Comparison of ENCODE assay signal across 12 cellular contexts in genomic region chr4:71266090-71266794, GRCh38.
DNase-seq lines count a peak whose midpoint lies in the region; ATAC-seq, FAIRE-seq and TF ChIP-seq lines count a peak whose summit lies in the region.
"Had no signal": no experiment of that assay in that cellular context is flagged by ENCODE, and none has a peak within 500 bp of the region (broad histone marks: within the 10 kb centered on the region; RNA-seq: fewer than 3 reads in every experiment).

No MANE protein-coding gene starts in this region.

- H4K20me1 ChIP-seq in GM12878 (ENCODE audit: control insufficient read depth, insufficient read depth) (no peaks in the 10 kb centered on the region), mammary epithelial cell (ENCODE audit: insufficient read depth, low read length) (no peaks in the 10 kb centered on the region)

- POLR2A ChIA-PET in GM12878 (lab: Charles Lee), result no interaction called here

- TF ChIP-seq CTCF in GM12865 (IDR thresholded peaks at IDR 0.05; ENCODE audit: insufficient read depth, low read depth, low read length, missing control alignments), result no peak
- no peak for TF ChIP-seq CTCF in GM12878 (IDR thresholded peaks at IDR 0.05 in 2 of 3, conservative IDR thresholded peaks at IDR 0.05 in 1 of 3; ENCODE audit: control insufficient read depth in 2 of 3, extremely low read depth in 1 of 3, insufficient read depth in 1 of 3, low read depth in 3 of 3, low read length in 3 of 3)
- TF ChIP-seq CTCF in mammary epithelial cell (conservative IDR thresholded peaks at IDR 0.05 in 1 of 2, IDR thresholded peaks at IDR 0.05 in 1 of 2; ENCODE audit: extremely low read depth in 1 of 2, insufficient read depth in 1 of 2, low read depth in 1 of 2, low read length in 2 of 2), result no peak

- dilution Hi-C loops in mammary epithelial cell (cut with HindIII; ENCODE audit: low sequenced_read_pairs), result loop anchor here (5.0 kb wide), 1 partner anchor 41 kb away; no protein-coding TSS in a partner anchor

- no peaks in the 10 kb centered on the region for H3K79me2 ChIP-seq in GM12878 (ENCODE audit: control insufficient read depth, insufficient read depth, low read length)
- no peaks in the 10 kb centered on the region for H3K79me2 ChIP-seq in mammary epithelial cell (ENCODE audit: insufficient read depth, low read length)

- in situ Hi-C loops in GM12878 (cut with MboI), result no loop called here
- in situ Hi-C loops in mammary epithelial cell (cut with MboI; ENCODE audit: low sequenced_read_pairs in 2 of 2), result no loop called here

- peak; percentile 35 for DNase-seq in GM12865 (ENCODE audit: low read depth)
- DNase-seq in GM12878 (ENCODE audit: low read depth, low spot score), result peak; percentile 21
- DNase-seq in non-pigmented ciliary epithelial cell (ENCODE audit: low read depth), result peak; percentile 58
- no peak for DNase-seq in T-helper 9 cell
- no peak for DNase-seq in left colon
- DNase-seq in mammary epithelial cell, result no peak
- no peak for DNase-seq in NCI-H2227 treated with DMSO at 0.1 percent for 48 hours (lab: John Stamatoyannopoulos, UW)
- DNase-seq: DMS153, NCI-H187, small intestine, stomach had no signal

- no TSS peak for BruUV-seq in GM12878 (replicated peaks; lab: Mats Ljungman, UMichigan)
- BruUV-seq in mammary epithelial cell (replicated peaks; lab: Mats Ljungman, UMichigan), result no TSS peak

- H3K9me3 ChIP-seq in GM12878 (replicated peaks; ENCODE audit: control insufficient read depth, insufficient read depth, low read length) (no peaks in the 10 kb centered on the region), mammary epithelial cell (replicated peaks; ENCODE audit: insufficient read depth, low read length) (no peaks in the 10 kb centered on the region)
- H3K9me3 ChIP-seq: stomach had no signal

- H3K9ac ChIP-seq in GM12878 (ENCODE audit: control insufficient read depth, insufficient read depth, low read length), result no peak overlapping the region
- H3K9ac ChIP-seq in mammary epithelial cell (ENCODE audit: insufficient read depth, low read length), result no peak overlapping the region

- no peak for TF ChIP-seq EP300 in GM12878 (IDR thresholded peaks at IDR 0.05; ENCODE audit: borderline replicate concordance in 1 of 2, control insufficient read depth in 1 of 2, low read depth in 2 of 2, low read length in 2 of 2)

- peak overlapping the region; percentile 22 for H3K4me2 ChIP-seq in GM12878 (ENCODE audit: control insufficient read depth, insufficient read depth)
- H3K4me2 ChIP-seq in mammary epithelial cell (ENCODE audit: insufficient read depth, low read depth, low read length), result no peak overlapping the region

- no peak for TF ChIP-seq RAD21 in GM12878 (IDR thresholded peaks at IDR 0.05; ENCODE audit: insufficient read depth, low read depth, low read length)

- no peak for TF ChIP-seq POLR2A in GM12878 (IDR thresholded peaks at IDR 0.05; ENCODE audit: low read depth, low read length)

- H3K27ac ChIP-seq in GM12878 (ENCODE audit: control insufficient read depth, insufficient read depth), result no peak overlapping the region
- H3K27ac ChIP-seq in mammary epithelial cell (ENCODE audit: insufficient read depth, low read depth, low read length), result no peak overlapping the region

- intact Hi-C loops in GM12878 (cut with micrococcal nuclease; ENCODE audit: unreplicated experiment), result loop anchor here (5.0 to 10.0 kb wide), 2 partner anchors 611 to 846 kb away; no protein-coding TSS in a partner anchor
- intact Hi-C loops in left colon (cut with DNase I, micrococcal nuclease), result no loop called here
- intact Hi-C loops in mammary epithelial cell (cut with micrococcal nuclease), result no loop called here

- FAIRE-seq in GM12878 (lab: Jason Lieb, UNC), result no peak
- FAIRE-seq: small intestine had no signal

- ATAC-seq in HG02642 (IDR thresholded peaks at IDR 0.05; ENCODE audit: poor library complexity, unreplicated experiment), result peak; percentile 39
- ATAC-seq in GM12878, result peak; percentile 70
- no peak for ATAC-seq in left colon

- H2AFZ ChIP-seq in GM12878 (ENCODE audit: control insufficient read depth, low read depth, low read length) (no peak overlapping the region), mammary epithelial cell (ENCODE audit: low read depth, low read length) (no peak overlapping the region)

- H3K4me1 ChIP-seq in GM12878 (ENCODE audit: control insufficient read depth, insufficient read depth, low read length) (no peaks in the 10 kb centered on the region), mammary epithelial cell (ENCODE audit: insufficient read depth, low read length) (no peaks in the 10 kb centered on the region)

- H3K36me3 ChIP-seq in GM12878 (ENCODE audit: control insufficient read depth in 2 of 2, insufficient read depth in 2 of 2, low read length in 1 of 2) (no peaks in the 10 kb centered on the region), mammary epithelial cell (ENCODE audit: insufficient read depth, low read length) (no peaks in the 10 kb centered on the region)
- H3K36me3 ChIP-seq: stomach had no signal

- CTCF ChIA-PET in GM12878 (lab: Yijun Ruan, JAX), result interaction anchor here (0.7 to 3.0 kb wide), 7 partner anchors 11 to 111 kb away, joined by 3 to 12 read pairs (median 4); no protein-coding TSS in a partner anchor
- CTCF ChIA-PET in mammary epithelial cell (lab: Charles Lee; ENCODE audit: low non-redundant PET), result no interaction called here

- SMC1A ChIA-PET in GM12878 (lab: Charles Lee; ENCODE audit: uncharacterized antibody, unreplicated experiment), result interaction anchor here (0.6 to 3.0 kb wide), 12 partner anchors 10 to 403 kb away, joined by 3 to 14 read pairs (median 4); no protein-coding TSS in a partner anchor

- WGBS in GM12878 (ENCODE audit: insufficient coverage, insufficient replicate concordance, low lambda C conversion rate, missing lambda C conversion rate), result under 1% methylated on average over 5 of the region's 5 CpGs
- 91% methylated on average over 5 of the region's 5 CpGs for WGBS in mammary epithelial cell (ENCODE audit: low coverage, missing lambda C conversion rate)

- RAD21 ChIA-PET in GM12878 (lab: Charles Lee; ENCODE audit: unreplicated experiment), result interaction anchor here (0.8 to 2.0 kb wide), 8 partner anchors 9 to 270 kb away, joined by 3 to 8 read pairs (median 4); no protein-coding TSS in a partner anchor

- H3K27me3 ChIP-seq in GM12878 (replicated peaks in 1 of 2; ENCODE audit: control insufficient read depth in 2 of 2, insufficient read depth in 2 of 2, low read length in 1 of 2) (no peaks in the 10 kb centered on the region), mammary epithelial cell (ENCODE audit: insufficient read depth, low read length) (no peaks in the 10 kb centered on the region)
- H3K27me3 ChIP-seq: stomach had no signal

- H3K4me3 ChIP-seq in GM12865 (ENCODE audit: low read depth, low read length) (no peak overlapping the region), GM12878 (no peak overlapping the region), mammary epithelial cell (replicated peaks in 1 of 3; ENCODE audit: insufficient read depth in 1 of 3, low read depth in 2 of 3, low read length in 3 of 3) (no peak overlapping the region)
- H3K4me3 ChIP-seq: stomach had no signal

TF ChIP-seq in GM12878, 131 proteins besides CTCF, POLR2A, EP300 and RAD21 (continues in another document):
- TF ChIP-seq MEF2A (IDR thresholded peaks at IDR 0.05; ENCODE audit: insufficient read depth, low read depth, low read length) (peak; percentile 49; the same call in 1 of the 2 replicates), MTA2 (IDR thresholded peaks at IDR 0.05; ENCODE audit: low read depth) (peak; percentile 66), CREM (IDR thresholded peaks at IDR 0.05; ENCODE audit: low read depth) (peak; percentile 40), CEBPB (IDR thresholded peaks at IDR 0.05; ENCODE audit: borderline replicate concordance in 1 of 2, low read depth in 2 of 2, low read length in 2 of 2) (peak in 1 of 2 experiments; percentile 41; a peak in 1 of 4 replicates), CREB1 (IDR thresholded peaks at IDR 0.05; ENCODE audit: low read depth) (peak; percentile 56; the same call in 1 of the 2 replicates), CHD2 (IDR thresholded peaks at IDR 0.05; ENCODE audit: borderline replicate concordance, low read depth, low read length) (no peak), RELB (IDR thresholded peaks at IDR 0.05; ENCODE audit: low read depth) (peak; percentile 32; the same call in 1 of the 2 replicates), FOXM1 (IDR thresholded peaks at IDR 0.05; ENCODE audit: low read depth, low read length) (peak; percentile 85; the same call in 1 of the 2 replicates), SREBF2 (IDR thresholded peaks at IDR 0.05; ENCODE audit: low read length) (no peak), EED (IDR thresholded peaks at IDR 0.05; ENCODE audit: low read depth) (peak; percentile 65), GABPA (IDR thresholded peaks at IDR 0.05; ENCODE audit: low read depth) (0 out of 2 replicates have a peak, but pooled peaks have one; percentile 17), IKZF1 (conservative IDR thresholded peaks at IDR 0.05) (peak; percentile 50; the same call in 1 of the 2 replicates), TCF12 (IDR thresholded peaks at IDR 0.05; ENCODE audit: low read depth, low read length) (peak; percentile 74), BMI1 (IDR thresholded peaks at IDR 0.05; ENCODE audit: borderline replicate concordance) (peak; percentile 58), JUND (IDR thresholded peaks at IDR 0.05; ENCODE audit: low read depth, low read length) (no peak), ZBED1 (IDR thresholded peaks at IDR 0.05; ENCODE audit: borderline replicate concordance) (peak; percentile 57; the same call in 1 of the 2 replicates), JUNB (IDR thresholded peaks at IDR 0.05) (peak; percentile 52), ETV6 (conservative IDR thresholded peaks at IDR 0.05 in 1 of 2, IDR thresholded peaks at IDR 0.05 in 1 of 2; ENCODE audit: borderline replicate concordance in 1 of 2, low read depth in 1 of 2) (peak in 1 of 2 experiments; percentile 56; a peak in 1 of 4 replicates), NFIC (IDR thresholded peaks at IDR 0.05; ENCODE audit: low read depth, low read length) (peak; percentile 93), IKZF2 (IDR thresholded peaks at IDR 0.05) (peak; percentile 37 to 62; a peak in 3 of 4 replicates), GATAD2B (conservative IDR thresholded peaks at IDR 0.05; ENCODE audit: low read depth) (no peak)

Comparison
In these comparisons a context has a peak if more than half of its experiments do, and no peak if none do; other contexts are left out.
1. DNase-seq: peak in GM12865 (single experiment), GM12878 (single experiment) and non-pigmented ciliary epithelial cell (single experiment); none in T-helper 9 cell (single experiment), left colon (0 of 2), mammary epithelial cell (single experiment) and NCI-H2227 treated with DMSO at 0.1 percent for 48 hours (single experiment).